ENCODE assay signal across 22 cellular contexts in genomic region chr12:45834809-45835208, GRCh38.
DNase-seq lines count a peak whose midpoint lies in the region; ATAC-seq and FAIRE-seq lines count a peak whose summit lies in the region.
"Had no signal": no experiment of that assay in that cellular context is flagged by ENCODE, and none has a peak within 500 bp of the region (broad histone marks: within the 10 kb centered on the region; RNA-seq: fewer than 3 reads in every experiment).

No MANE protein-coding gene starts in this region.

- no peaks in the 10 kb centered on the region for H3K27me3 ChIP-seq in small intestine (ENCODE audit: control insufficient read depth in 2 of 2, insufficient read depth in 2 of 2, low read length in 2 of 2)
- H3K27me3 ChIP-seq: BE2C, BLaER1 had no signal

- no peak overlapping the region for H3K4me3 Mint-ChIP-seq in activated T-helper 17 cell treated with anti-CD3 and anti-CD28 coated beads, Interleukin-2, amount 50 U/mL, for 72 hours
- H3K4me3 Mint-ChIP-seq in effector memory CD8-positive, alpha-beta T cell: no peak overlapping the region
- H3K4me3 Mint-ChIP-seq: CD14-positive monocyte; CD4-positive, alpha-beta memory T cell; CD4-positive, CD25-positive, alpha-beta regulatory T cell; CD8-positive, alpha-beta memory T cell had no signal

- no peak overlapping the region for H3K4me3 ChIP-seq in small intestine (ENCODE audit: low read depth in 1 of 2, low read length in 2 of 2)
- H3K4me3 ChIP-seq: A549, BLaER1, GM12878 had no signal

- ATAC-seq in activated T-helper 17 cell treated with anti-CD3 and anti-CD28 coated beads, Interleukin-2, amount 50 U/mL, for 72 hours (replicated peaks): no peak
- ATAC-seq in effector memory CD8-positive, alpha-beta T cell (replicated peaks): no peak
- ATAC-seq: A549, GM12878 had no signal

- H3K27me3 Mint-ChIP-seq in activated T-helper 17 cell treated with anti-CD3 and anti-CD28 coated beads, Interleukin-2, amount 50 U/mL, for 72 hours: no peaks in the 10 kb centered on the region
- H3K27me3 Mint-ChIP-seq in effector memory CD8-positive, alpha-beta T cell: no peaks in the 10 kb centered on the region
- H3K27me3 Mint-ChIP-seq: CD4-positive, alpha-beta memory T cell; CD4-positive, CD25-positive, alpha-beta regulatory T cell; CD8-positive, alpha-beta memory T cell had no signal

- H3K36me3 Mint-ChIP-seq in activated T-helper 17 cell treated with anti-CD3 and anti-CD28 coated beads, Interleukin-2, amount 50 U/mL, for 72 hours (ENCODE audit: low read depth): peaks cover 85% of the 10 kb centered on the region
- H3K36me3 Mint-ChIP-seq in effector memory CD8-positive, alpha-beta T cell (ENCODE audit: insufficient read depth): peaks cover 47% of the 10 kb centered on the region

- no peaks in the 10 kb centered on the region for H3K9me3 ChIP-seq in small intestine (ENCODE audit: control insufficient read depth, low read depth)
- H3K9me3 ChIP-seq: BE2C, Caco-2 had no signal

- no peaks in the 10 kb centered on the region for H3K4me1 ChIP-seq in small intestine (ENCODE audit: control insufficient read depth in 2 of 2, insufficient read depth in 1 of 2, low read depth in 1 of 2, low read length in 1 of 2)
- H3K4me1 ChIP-seq: BE2C, BLaER1, Caco-2 had no signal

- peaks cover 4% of the 10 kb centered on the region for H3K4me1 Mint-ChIP-seq in activated T-helper 17 cell treated with anti-CD3 and anti-CD28 coated beads, Interleukin-2, amount 50 U/mL, for 72 hours
- H3K4me1 Mint-ChIP-seq in effector memory CD8-positive, alpha-beta T cell (ENCODE audit: low read depth in 2 of 2): peaks cover 2 to 7% of the 10 kb centered on the region in 2 donors
- H3K4me1 Mint-ChIP-seq: CD14-positive monocyte had no signal

- FAIRE-seq in G401.6 (lab: Jason Lieb, UNC) (peak; percentile 44), small intestine (lab: Jason Lieb, UNC) (peak; percentile 15)
- FAIRE-seq: A549, D721Med, GM12878, GM12892, GM18507 had no signal

- H3K27ac ChIP-seq in small intestine (ENCODE audit: low read depth in 1 of 2, low read length in 1 of 2): no peak overlapping the region
- H3K27ac ChIP-seq: 22Rv1, A549, BLaER1 had no signal

- no peaks in the 10 kb centered on the region for H3K9me3 Mint-ChIP-seq in activated T-helper 17 cell treated with anti-CD3 and anti-CD28 coated beads, Interleukin-2, amount 50 U/mL, for 72 hours
- no peaks in the 10 kb centered on the region for H3K9me3 Mint-ChIP-seq in effector memory CD8-positive, alpha-beta T cell

- DNase-seq in small intestine (no peak), RKO (ENCODE audit: low spot score) (no peak)
- no peak for DNase-seq in effector memory CD8-positive, alpha-beta T cell
- DNase-seq: BE2C; C1 segment of cervical spinal cord; Caco-2; Calu3; CD4-positive, alpha-beta memory T cell; CD4-positive, CD25-positive, alpha-beta regulatory T cell; CD8-positive, alpha-beta memory T cell; DMS79 treated with DMSO at 0.1 percent for 48 hours; GDM1 had no signal

- WGBS in small intestine, 3 donors: 94 to 100% (median 100%) methylated on average over 1 of the region's 1 CpG

- peaks cover 2 to 6% of the 10 kb centered on the region in 2 donors for H3K36me3 ChIP-seq in small intestine (ENCODE audit: control insufficient read depth in 2 of 2, insufficient read depth in 2 of 2, low read length in 2 of 2)

- H3K27ac Mint-ChIP-seq in activated T-helper 17 cell treated with anti-CD3 and anti-CD28 coated beads, Interleukin-2, amount 50 U/mL, for 72 hours: peak overlapping the region; percentile 23
- H3K27ac Mint-ChIP-seq in effector memory CD8-positive, alpha-beta T cell: no peak overlapping the region
- H3K27ac Mint-ChIP-seq: CD14-positive monocyte had no signal
